ENCODE assay signal across 2 cellular contexts in genomic region chr17:79779088-79779529, GRCh38.
A peak's percentile ranks its signal among the peaks of the same experiment; 100 is the strongest.
TF ChIP-seq lines count a peak whose summit lies in the region.

No MANE protein-coding gene starts in this region.

TF ChIP-seq in A549, 52 proteins besides CTCF, POLR2A, EP300 and RAD21 (continued from another document):
- TF ChIP-seq E2F6 (IDR thresholded peaks at IDR 0.05; ENCODE audit: borderline replicate concordance, low read depth): no peak
- no peak for TF ChIP-seq HEYL (CRISPR knock-in tag; IDR thresholded peaks at IDR 0.05)
- TF ChIP-seq MAFK (IDR thresholded peaks at IDR 0.05; ENCODE audit: partially characterized antibody): no peak
- TF ChIP-seq EHF (CRISPR knock-in tag; IDR thresholded peaks at IDR 0.05): no peak
- no peak for TF ChIP-seq KDM1A (IDR thresholded peaks at IDR 0.05; ENCODE audit: low read depth)
- no peak for TF ChIP-seq MYC (IDR thresholded peaks at IDR 0.05; ENCODE audit: borderline replicate concordance, low read length)
- TF ChIP-seq JUNB (IDR thresholded peaks at IDR 0.05): no peak
- TF ChIP-seq HDAC2 (IDR thresholded peaks at IDR 0.05): no peak
- TF ChIP-seq SREBF2 (IDR thresholded peaks at IDR 0.05): no peak
- no peak for TF ChIP-seq KDM5A (IDR thresholded peaks at IDR 0.05)

TF ChIP-seq in HEK293, 187 proteins besides CTCF, POLR2A, EP300 and RAD21 (continued from another document):
- TF ChIP-seq ZSCAN5A (tag by site-specific recombination; IDR thresholded peaks at IDR 0.05) (0 out of 2 replicates have a peak, but pooled peaks have one; percentile 48), SP7 (tag by site-specific recombination; IDR thresholded peaks at IDR 0.05) (peak; percentile 87), SP2 (tag by site-specific recombination; IDR thresholded peaks at IDR 0.05) (0 out of 2 replicates have a peak, but pooled peaks have one; percentile 15), GLIS1 (tag by site-specific recombination; IDR thresholded peaks at IDR 0.05) (peak; percentile 90), HOXC10 (CRISPR knock-in tag; IDR thresholded peaks at IDR 0.05) (no peak), RBAK (tag by site-specific recombination; IDR thresholded peaks at IDR 0.05) (no peak), WT1 (tag by site-specific recombination; IDR thresholded peaks at IDR 0.05) (peak; percentile 41), ZBTB20 (tag by site-specific recombination; IDR thresholded peaks at IDR 0.05) (0 out of 2 replicates have a peak, but pooled peaks have one; percentile 35), ZNF596 (tag by site-specific recombination; IDR thresholded peaks at IDR 0.05) (no peak), ZNF600 (tag by site-specific recombination; IDR thresholded peaks at IDR 0.05) (0 out of 2 replicates have a peak, but pooled peaks have one; percentile 59), MYNN (tag by site-specific recombination; IDR thresholded peaks at IDR 0.05; ENCODE audit: borderline replicate concordance) (no peak), KLF1 (tag by site-specific recombination; IDR thresholded peaks at IDR 0.05) (0 out of 2 replicates have a peak, but pooled peaks have one; percentile 6), GLIS2 (tag by site-specific recombination; IDR thresholded peaks at IDR 0.05) (peak; percentile 5; the same call in 1 of the 2 replicates), ZBTB1 (tag by site-specific recombination; IDR thresholded peaks at IDR 0.05) (0 out of 2 replicates have a peak, but pooled peaks have one; percentile 7), INSM2 (tag by site-specific recombination; IDR thresholded peaks at IDR 0.05) (0 out of 2 replicates have a peak, but pooled peaks have one; percentile 18), ZNF629 (tag by site-specific recombination; IDR thresholded peaks at IDR 0.05) (0 out of 2 replicates have a peak, but pooled peaks have one; percentile 7), ZIC2 (tag by site-specific recombination; IDR thresholded peaks at IDR 0.05) (peak; percentile 80), HIC1 (tag by site-specific recombination; IDR thresholded peaks at IDR 0.05) (no peak; the same call in 1 of the 2 replicates), ZNF610 (tag by site-specific recombination; IDR thresholded peaks at IDR 0.05; ENCODE audit: borderline replicate concordance) (peak; percentile 9; the same call in 1 of the 2 replicates), ZNF76 (tag by site-specific recombination; IDR thresholded peaks at IDR 0.05; ENCODE audit: borderline replicate concordance, low read depth) (no peak), ZNF366 (tag by site-specific recombination; conservative IDR thresholded peaks at IDR 0.05) (peak; percentile 5; the same call in 1 of the 2 replicates)
